Comparison of ENCODE assay signal across 8 cellular contexts in the genomic region with DNA sequence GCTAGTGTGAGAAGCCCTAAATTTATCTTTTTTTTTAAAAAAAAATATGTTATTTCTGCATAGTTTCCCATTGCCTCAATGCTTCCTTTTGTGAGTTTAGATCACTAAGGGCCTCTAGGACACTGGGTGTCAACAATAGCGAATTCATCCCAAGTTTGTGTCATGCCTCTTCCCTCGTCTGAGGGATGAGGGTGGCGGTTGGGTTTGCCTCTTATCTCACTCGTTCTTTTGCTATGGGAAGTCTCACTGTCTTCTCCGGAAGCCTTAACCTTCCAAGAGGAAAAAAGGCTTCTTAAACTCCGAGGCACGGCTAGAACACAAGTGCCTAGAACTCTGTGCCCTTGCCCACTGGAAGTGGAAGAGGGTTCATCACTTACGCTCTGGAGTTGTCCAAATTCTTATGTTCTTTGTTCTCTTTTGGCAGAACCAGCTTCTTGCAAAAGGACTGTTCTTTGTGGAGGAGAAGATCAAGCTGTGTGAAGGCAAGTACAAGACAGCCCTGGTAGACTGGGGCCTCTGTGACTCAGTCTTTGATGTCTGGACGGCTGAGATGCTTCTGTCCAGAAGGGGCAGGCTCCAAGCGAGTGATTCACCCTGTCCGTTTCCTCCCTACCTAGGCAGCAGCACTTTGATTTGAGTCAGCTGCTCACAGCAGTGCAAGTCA.
DNase-seq lines count a peak whose midpoint lies in the region; ATAC-seq and TF ChIP-seq lines count a peak whose summit lies in the region.

No MANE protein-coding gene starts in this region.

- peaks cover 10% of the 10 kb centered on the region for H3K4me1 Mint-ChIP-seq in activated T-helper 17 cell treated with anti-CD3 and anti-CD28 coated beads, Interleukin-2, amount 50 U/mL, for 72 hours
- H3K4me1 Mint-ChIP-seq in stimulated activated naive B cell treated with anti-CD40 and anti-IgM and Interleukin-4, amounts not matched to agents 10 μg/mL and 1 μg/mL and 100 μg/mL, for 72 hours, result peaks cover 16 to 20% of the 10 kb centered on the region in 2 donors

- peaks cover 19% of the 10 kb centered on the region for H3K36me3 Mint-ChIP-seq in activated T-helper 17 cell treated with anti-CD3 and anti-CD28 coated beads, Interleukin-2, amount 50 U/mL, for 72 hours (ENCODE audit: low read depth)
- peaks cover 0 to 39% of the 10 kb centered on the region in 2 donors for H3K36me3 Mint-ChIP-seq in stimulated activated naive B cell treated with anti-CD40 and anti-IgM and Interleukin-4, amounts not matched to agents 10 μg/mL and 1 μg/mL and 100 μg/mL, for 72 hours

- ATAC-seq in HG03280 (IDR thresholded peaks at IDR 0.05; ENCODE audit: unreplicated experiment) (peak; percentile 58), GM18909 (IDR thresholded peaks at IDR 0.05; ENCODE audit: poor library complexity, unreplicated experiment) (no peak), GM18867 (IDR thresholded peaks at IDR 0.05; ENCODE audit: unreplicated experiment) (no peak)
- peak; percentile 100 for ATAC-seq in activated T-helper 17 cell treated with anti-CD3 and anti-CD28 coated beads, Interleukin-2, amount 50 U/mL, for 72 hours (replicated peaks)
- peak; percentile 57 to 70 for ATAC-seq in stimulated activated naive B cell treated with anti-CD40 and anti-IgM and Interleukin-4, amounts not matched to agents 10 μg/mL and 1 μg/mL and 100 μg/mL, for 72 hours (replicated peaks)

- peak; percentile 42 for TF ChIP-seq CTCF in AG10803 (conservative IDR thresholded peaks at IDR 0.05; ENCODE audit: low read length)

- H3K4me3 Mint-ChIP-seq in activated T-helper 17 cell treated with anti-CD3 and anti-CD28 coated beads, Interleukin-2, amount 50 U/mL, for 72 hours, result peak overlapping the region; percentile 53
- H3K4me3 Mint-ChIP-seq in stimulated activated naive B cell treated with anti-CD40 and anti-IgM and Interleukin-4, amounts not matched to agents 10 μg/mL and 1 μg/mL and 100 μg/mL, for 72 hours, result no peak overlapping the region

- no peak overlapping the region for H3K4me3 ChIP-seq in AG10803 (ENCODE audit: low read length)

- no peaks in the 10 kb centered on the region for H3K9me3 Mint-ChIP-seq in activated T-helper 17 cell treated with anti-CD3 and anti-CD28 coated beads, Interleukin-2, amount 50 U/mL, for 72 hours
- no peaks in the 10 kb centered on the region for H3K9me3 Mint-ChIP-seq in stimulated activated naive B cell treated with anti-CD40 and anti-IgM and Interleukin-4, amounts not matched to agents 10 μg/mL and 1 μg/mL and 100 μg/mL, for 72 hours

- DNase-seq in AG10803 (ENCODE audit: low read depth) (peak; percentile 96), iPS-NIHi7 (ENCODE audit: extremely low spot score) (peak; percentile 51), SK-N-DZ (ENCODE audit: low spot score) (no peak)
- no peak for DNase-seq in stimulated activated naive B cell treated with anti-CD40 and anti-IgM and Interleukin-4, amounts not matched to agents 10 μg/mL and 1 μg/mL and 100 μg/mL, for 72 hours

- peak overlapping the region; percentile 66 for H3K27ac Mint-ChIP-seq in activated T-helper 17 cell treated with anti-CD3 and anti-CD28 coated beads, Interleukin-2, amount 50 U/mL, for 72 hours
- no peak overlapping the region for H3K27ac Mint-ChIP-seq in stimulated activated naive B cell treated with anti-CD40 and anti-IgM and Interleukin-4, amounts not matched to agents 10 μg/mL and 1 μg/mL and 100 μg/mL, for 72 hours

- H3K27me3 Mint-ChIP-seq in activated T-helper 17 cell treated with anti-CD3 and anti-CD28 coated beads, Interleukin-2, amount 50 U/mL, for 72 hours, result no peaks in the 10 kb centered on the region
- H3K27me3 Mint-ChIP-seq in stimulated activated naive B cell treated with anti-CD40 and anti-IgM and Interleukin-4, amounts not matched to agents 10 μg/mL and 1 μg/mL and 100 μg/mL, for 72 hours, result no peaks in the 10 kb centered on the region

Comparison
In these comparisons a context has a peak if more than half of its experiments do, and no peak if none do; other contexts are left out.
1. DNase-seq: peak in AG10803 (single experiment) and iPS-NIHi7 (single experiment); none in stimulated activated naive B cell treated with anti-CD40 and anti-IgM and Interleukin-4, amounts not matched to agents 10 μg/mL and 1 μg/mL and 100 μg/mL, for 72 hours (single experiment) and SK-N-DZ (single experiment).
2. ATAC-seq: peak in HG03280 (single experiment), activated T-helper 17 cell treated with anti-CD3 and anti-CD28 coated beads, Interleukin-2, amount 50 U/mL, for 72 hours (single experiment) and stimulated activated naive B cell treated with anti-CD40 and anti-IgM and Interleukin-4, amounts not matched to agents 10 μg/mL and 1 μg/mL and 100 μg/mL, for 72 hours (2 of 2); none in GM18909 (single experiment) and GM18867 (single experiment).